In the genomic region with DNA sequence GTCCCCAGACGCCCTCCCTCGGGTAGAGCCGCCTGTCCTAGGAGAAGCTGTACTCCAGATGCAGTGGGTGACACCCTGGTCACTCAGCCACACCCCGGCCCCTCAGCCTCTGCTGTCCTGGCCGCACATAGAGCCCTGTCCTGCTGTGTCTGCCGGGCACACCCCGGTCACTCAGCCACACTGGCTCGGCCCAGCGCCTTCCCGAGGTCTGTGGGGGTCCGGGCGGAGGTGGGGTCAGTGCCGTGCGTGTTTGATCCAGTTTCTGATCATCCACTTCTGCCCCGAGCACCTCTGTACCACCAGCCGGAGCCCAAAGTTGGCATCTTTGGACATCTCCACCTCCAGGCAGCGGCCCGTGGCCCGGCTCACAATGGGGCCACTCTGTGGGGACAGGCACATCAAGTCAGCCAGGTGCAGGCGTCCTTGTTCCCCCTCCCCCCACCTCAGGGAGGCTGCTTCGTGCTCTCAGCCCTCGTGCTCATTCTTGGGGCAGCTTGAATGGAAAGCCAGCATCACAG, we compare ENCODE assay signal across 31 cellular contexts.
"Had no signal": no experiment of that assay in that cellular context is flagged by ENCODE, and none has a peak within 500 bp of the region (broad histone marks: within the 10 kb centered on the region; RNA-seq: fewer than 3 reads in every experiment).

No MANE protein-coding gene starts in this region.

- H3K27me3 Mint-ChIP-seq: activated CD4-positive, alpha-beta memory T cell treated with anti-CD3 and anti-CD28 coated beads for 36 hours; activated CD4-positive, alpha-beta T cell treated with anti-CD3 and anti-CD28 coated beads, Interleukin-2, amount 10 ng/mL, durations not matched to agents 24 days and 14 days; activated CD8-positive, alpha-beta T cell treated with anti-CD3 and anti-CD28 coated beads for 36 hours; activated naive CD4-positive, alpha-beta T cell treated with anti-CD3 and anti-CD28 coated beads, Interleukin-2, amount 50 U/mL, for 24 hours; activated naive CD8-positive, alpha-beta T cell; activated naive CD8-positive, alpha-beta T cell treated with anti-CD3 and anti-CD28 coated beads, Interleukin-2, amount 10 ng/mL, durations not matched to agents 7 days and 5 days; activated naive CD8-positive, alpha-beta T cell treated with anti-CD3 and anti-CD28 coated beads, Interleukin-2, amount 50 U/mL, for 24 hours; activated T-helper 17 cell treated with anti-CD3 and anti-CD28 coated beads, Interleukin-2, amount 50 U/mL, for 72 hours; brain had no signal

- H3K4me3 Mint-ChIP-seq: activated B cell treated with CpG ODN at 0.5 μM for 24 hours; activated CD4-positive, alpha-beta memory T cell treated with anti-CD3 and anti-CD28 coated beads for 36 hours; activated CD4-positive, alpha-beta T cell treated with anti-CD3 and anti-CD28 coated beads, Interleukin-2, amount 10 ng/mL, durations not matched to agents 24 days and 14 days; activated CD8-positive, alpha-beta T cell treated with anti-CD3 and anti-CD28 coated beads for 36 hours; activated naive CD4-positive, alpha-beta T cell treated with anti-CD3 and anti-CD28 coated beads, Interleukin-2, amount 10 ng/mL, durations not matched to agents 7 days and 5 days; activated naive CD4-positive, alpha-beta T cell treated with anti-CD3 and anti-CD28 coated beads, Interleukin-2, amount 50 U/mL, for 24 hours; activated naive CD8-positive, alpha-beta T cell; activated naive CD8-positive, alpha-beta T cell treated with anti-CD3 and anti-CD28 coated beads, Interleukin-2, amount 10 ng/mL, durations not matched to agents 7 days and 5 days; activated naive CD8-positive, alpha-beta T cell treated with anti-CD3 and anti-CD28 coated beads, Interleukin-2, amount 50 U/mL, for 24 hours; activated T-cell treated with anti-CD3 and anti-CD28 coated beads, Interleukin-2, amount 50 U/mL, for 4 hours; activated T-cell treated with anti-CD3 and anti-CD28 coated beads, Interleukin-2, amount 50 U/mL, for 72 hours; activated T-helper 1 cell treated with anti-CD3 and anti-CD28 coated beads, Interleukin-12 subunit alpha, Interleukin-12 subunit beta, Interleukin-2, Interleukin-4 antibody, amounts not matched to agents 30 ng/mL and 10 ng/mL and 1 ng/mL, durations not matched to agents 14 hours and 24 hours and 36 hours; activated T-helper 17 cell treated with anti-CD3 and anti-CD28 coated beads, Interleukin-2, amount 50 U/mL, for 72 hours; brain; T-helper 1 cell treated with Interleukin-12 subunit alpha and Interleukin-12 subunit beta and Interleukin-4 antibody, amounts not matched to agents 30 μg/mL and 1 μg/mL, for 36 hours; T-helper 2 cell treated with Interferon-gamma antibody and Interleukin-4, amounts not matched to agents 5 μg/mL and 100 μg/mL, for 36 hours had no signal

- H3K36me3 Mint-ChIP-seq: activated naive CD4-positive, alpha-beta T cell treated with anti-CD3 and anti-CD28 coated beads, Interleukin-2, amount 10 ng/mL, durations not matched to agents 7 days and 5 days; activated naive CD8-positive, alpha-beta T cell treated with anti-CD3 and anti-CD28 coated beads, Interleukin-2, amount 10 ng/mL, durations not matched to agents 7 days and 5 days; brain had no signal

- DNase-seq: activated B cell treated with CpG ODN at 0.5 μM for 24 hours; activated CD4-positive, alpha-beta memory T cell treated with anti-CD3 and anti-CD28 coated beads for 36 hours; activated CD4-positive, alpha-beta T cell treated with anti-CD3 and anti-CD28 coated beads for 4 hours; activated CD4-positive, alpha-beta T cell treated with anti-CD3 and anti-CD28 coated beads, Interleukin-2, amount 10 ng/mL, durations not matched to agents 24 days and 14 days; activated CD4-positive, alpha-beta T cell treated with anti-CD3 and anti-CD28 coated beads, Interleukin-2, amount 50 U/mL, for 1 hour; activated CD4-positive, alpha-beta T cell treated with anti-CD3 and anti-CD28 coated beads, Interleukin-2, amount 50 U/mL, for 4 hours; activated CD4-positive, CD25-positive, alpha-beta regulatory T cell treated with anti-CD3 and anti-CD28 coated beads, Interleukin-2, amount 50 U/mL, for 72 hours; activated CD8-positive, alpha-beta memory T cell treated with anti-CD3 and anti-CD28 coated beads, Interleukin-2, amount 50 U/mL, for 4 hours; activated CD8-positive, alpha-beta T cell treated with anti-CD3 and anti-CD28 coated beads for 36 hours; activated effector memory CD4-positive, alpha-beta T cell treated with Interleukin-2 at 50 U/mL for 16 hours; activated gamma-delta T cell; activated naive CD4-positive, alpha-beta T cell treated with anti-CD3 and anti-CD28 coated beads, Interleukin-2, amount 10 ng/mL, durations not matched to agents 7 days and 5 days; activated naive CD4-positive, alpha-beta T cell treated with Interleukin-2 at 50 U/mL for 16 hours; activated naive CD8-positive, alpha-beta T cell treated with anti-CD3 and anti-CD28 coated beads, Interleukin-2, amount 10 ng/mL, durations not matched to agents 7 days and 5 days; activated naive CD8-positive, alpha-beta T cell treated with anti-CD3 and anti-CD28 coated beads, Interleukin-2, amount 50 U/mL, for 24 hours; activated T-cell treated with anti-CD3 and anti-CD28 coated beads for 4 hours; activated T-cell treated with anti-CD3 and anti-CD28 coated beads, Interleukin-2, amount 50 U/mL, for 1 hour; activated T-cell treated with anti-CD3 and anti-CD28 coated beads, Interleukin-2, amount 50 U/mL, for 4 hours; activated T-cell treated with anti-CD3 and anti-CD28 coated beads, Interleukin-2, amount 50 U/mL, for 72 hours; amygdala; central memory CD4-positive, alpha-beta T cell; T-helper 1 cell; T-helper 2 cell; T-helper 9 cell had no signal

- H3K9me3 Mint-ChIP-seq: activated CD4-positive, alpha-beta T cell treated with anti-CD3 and anti-CD28 coated beads, Interleukin-2, amount 10 ng/mL, durations not matched to agents 24 days and 14 days; activated naive CD4-positive, alpha-beta T cell treated with anti-CD3 and anti-CD28 coated beads, Interleukin-2, amount 50 U/mL, for 24 hours had no signal

- ATAC-seq: activated CD8-positive, alpha-beta T cell treated with anti-CD3 and anti-CD28 coated beads for 36 hours; activated naive CD8-positive, alpha-beta T cell treated with anti-CD3 and anti-CD28 coated beads, Interleukin-2, amount 50 U/mL, for 24 hours; activated T-cell treated with anti-CD3 and anti-CD28 coated beads, Interleukin-2, amount 50 U/mL, for 4 hours; activated T-cell treated with anti-CD3 and anti-CD28 coated beads, Interleukin-2, amount 50 U/mL, for 72 hours; activated T-helper 17 cell treated with anti-CD3 and anti-CD28 coated beads, Interleukin-2, amount 50 U/mL, for 72 hours had no signal

- H3K27ac Mint-ChIP-seq: activated B cell treated with CpG ODN at 0.5 μM for 24 hours; activated CD4-positive, alpha-beta memory T cell treated with anti-CD3 and anti-CD28 coated beads for 36 hours; activated CD4-positive, alpha-beta T cell treated with anti-CD3 and anti-CD28 coated beads, Interleukin-2, amount 10 ng/mL, durations not matched to agents 24 days and 14 days; activated CD8-positive, alpha-beta T cell treated with anti-CD3 and anti-CD28 coated beads for 36 hours; activated naive CD4-positive, alpha-beta T cell treated with anti-CD3 and anti-CD28 coated beads, Interleukin-2, amount 10 ng/mL, durations not matched to agents 7 days and 5 days; activated naive CD4-positive, alpha-beta T cell treated with anti-CD3 and anti-CD28 coated beads, Interleukin-2, amount 50 U/mL, for 24 hours; activated naive CD8-positive, alpha-beta T cell; activated naive CD8-positive, alpha-beta T cell treated with anti-CD3 and anti-CD28 coated beads, Interleukin-2, amount 10 ng/mL, durations not matched to agents 7 days and 5 days; activated naive CD8-positive, alpha-beta T cell treated with anti-CD3 and anti-CD28 coated beads, Interleukin-2, amount 50 U/mL, for 24 hours; activated T-cell treated with anti-CD3 and anti-CD28 coated beads, Interleukin-2, amount 50 U/mL, for 72 hours; activated T-helper 1 cell treated with anti-CD3 and anti-CD28 coated beads, Interleukin-12 subunit alpha, Interleukin-12 subunit beta, Interleukin-2, Interleukin-4 antibody, amounts not matched to agents 30 ng/mL and 10 ng/mL and 1 ng/mL, durations not matched to agents 14 hours and 24 hours and 36 hours; activated T-helper 17 cell treated with anti-CD3 and anti-CD28 coated beads, Interleukin-2, amount 50 U/mL, for 72 hours; T-helper 1 cell treated with Interleukin-12 subunit alpha and Interleukin-12 subunit beta and Interleukin-4 antibody, amounts not matched to agents 30 μg/mL and 1 μg/mL, for 36 hours; T-helper 2 cell treated with Interferon-gamma antibody and Interleukin-4, amounts not matched to agents 5 μg/mL and 100 μg/mL, for 36 hours had no signal

- H3K4me1 Mint-ChIP-seq: activated B cell treated with CpG ODN at 0.5 μM for 24 hours; activated CD4-positive, alpha-beta T cell treated with anti-CD3 and anti-CD28 coated beads, Interleukin-2, amount 10 ng/mL, durations not matched to agents 24 days and 14 days; activated naive CD4-positive, alpha-beta T cell treated with anti-CD3 and anti-CD28 coated beads, Interleukin-2, amount 10 ng/mL, durations not matched to agents 7 days and 5 days; activated naive CD4-positive, alpha-beta T cell treated with anti-CD3 and anti-CD28 coated beads, Interleukin-2, amount 50 U/mL, for 24 hours; activated naive CD8-positive, alpha-beta T cell treated with anti-CD3 and anti-CD28 coated beads, Interleukin-2, amount 10 ng/mL, durations not matched to agents 7 days and 5 days; activated naive CD8-positive, alpha-beta T cell treated with anti-CD3 and anti-CD28 coated beads, Interleukin-2, amount 50 U/mL, for 24 hours; activated T-helper 17 cell treated with anti-CD3 and anti-CD28 coated beads, Interleukin-2, amount 50 U/mL, for 72 hours had no signal
